19 cellular contexts compared by ENCODE assay signal in genomic region chr6:103027532-103027931, GRCh38.
"Had no signal": no experiment of that assay in that cellular context is flagged by ENCODE, and none has a peak within 500 bp of the region (broad histone marks: within the 10 kb centered on the region; RNA-seq: fewer than 3 reads in every experiment).

No MANE protein-coding gene starts in this region.

- H3K27ac ChIP-seq: RWPE1 had no signal

- ATAC-seq: Panc1, PC-3 had no signal

- DNase-seq: KBM-7, MV-4-11, NCI-H1048, NCI-H1105, NCI-H1417, NCI-H1436 treated with DMSO at 0.1 percent for 48 hours, NCI-H1694, NCI-H187 treated with DMSO at 0.1 percent for 48 hours, NCI-H2029 treated with DMSO at 0.1 percent for 48 hours, NCI-H2171 treated with DMSO at 0.1 percent for 48 hours, NCI-H524, NCI-H69, NCI-H774, PC-3, SHP77, SK-N-SH, SW 1271 had no signal
